In genomic region chr2:152055366-152056108, GRCh38 we compare ENCODE assay signal across 12 cellular contexts. TPM values are rescaled to one million over a fixed set of nuclear protein-coding genes. Genes with fewer than 3 reads are reported as not detected.
DNase-seq lines count a peak whose midpoint lies in the region; ATAC-seq and TF ChIP-seq lines count a peak whose summit lies in the region.
"Had no signal": no experiment of that assay in that cellular context is flagged by ENCODE, and none has a peak within 500 bp of the region (broad histone marks: within the 10 kb centered on the region; RNA-seq: fewer than 3 reads in every experiment).

No MANE protein-coding gene starts in this region.

- no peak for TF ChIP-seq CTCF in gastroesophageal sphincter (IDR thresholded peaks at IDR 0.05)

- no peak overlapping the region for H3K27ac Mint-ChIP-seq in activated T-helper 2 cell treated with anti-CD3 and anti-CD28 coated beads, Interferon-gamma antibody, Interleukin-2, Interleukin-4, amounts not matched to agents 10 μg/mL and 5 μg/mL and 100 μg/mL, durations not matched to agents 14 hours and 24 hours and 36 hours
- H3K27ac Mint-ChIP-seq: naive thymus-derived CD8-positive, alpha-beta T cell had no signal

- H3K36me3 Mint-ChIP-seq in activated T-helper 2 cell treated with anti-CD3 and anti-CD28 coated beads, Interferon-gamma antibody, Interleukin-2, Interleukin-4, amounts not matched to agents 10 μg/mL and 5 μg/mL and 100 μg/mL, durations not matched to agents 14 hours and 24 hours and 36 hours (ENCODE audit: low read depth): no peaks in the 10 kb centered on the region

- H3K27ac ChIP-seq in epithelial cell of prostate: peak overlapping the region; percentile 11
- H3K27ac ChIP-seq in gastroesophageal sphincter: no peak overlapping the region

- H3K9me3 ChIP-seq in gastroesophageal sphincter: no peaks in the 10 kb centered on the region

- TF ChIP-seq POLR2A in gastroesophageal sphincter (IDR thresholded peaks at IDR 0.05): no peak

- WGBS in gastroesophageal sphincter (ENCODE audit: low coverage in 1 of 2), 2 donors: 92% methylated on average over 6 to 8 of the region's 8 CpGs

- peaks cover 1% of the 10 kb centered on the region for H3K4me1 Mint-ChIP-seq in activated T-helper 2 cell treated with anti-CD3 and anti-CD28 coated beads, Interferon-gamma antibody, Interleukin-2, Interleukin-4, amounts not matched to agents 10 μg/mL and 5 μg/mL and 100 μg/mL, durations not matched to agents 14 hours and 24 hours and 36 hours (ENCODE audit: low read depth)

- no peaks in the 10 kb centered on the region for H3K4me1 ChIP-seq in gastroesophageal sphincter

- intact Hi-C loops in activated T-helper 2 cell treated with anti-CD3 and anti-CD28 coated beads, Interferon-gamma antibody, Interleukin-2, Interleukin-4, amounts not matched to agents 10 μg/mL and 5 μg/mL and 100 μg/mL, durations not matched to agents 14 hours and 24 hours and 36 hours (cut with micrococcal nuclease): no loop called here

- ATAC-seq in GM19372 (IDR thresholded peaks at IDR 0.05; ENCODE audit: low read depth, unreplicated experiment) (peak; percentile 54), gastroesophageal sphincter (no peak), GM21723 (IDR thresholded peaks at IDR 0.05; ENCODE audit: unreplicated experiment) (no peak)
- ATAC-seq: naive thymus-derived CD8-positive, alpha-beta T cell had no signal

- H3K4me3 ChIP-seq in gastroesophageal sphincter: no peak overlapping the region

- H3K27me3 ChIP-seq in gastroesophageal sphincter: no peaks in the 10 kb centered on the region

- H3K9me3 Mint-ChIP-seq in activated T-helper 2 cell treated with anti-CD3 and anti-CD28 coated beads, Interferon-gamma antibody, Interleukin-2, Interleukin-4, amounts not matched to agents 10 μg/mL and 5 μg/mL and 100 μg/mL, durations not matched to agents 14 hours and 24 hours and 36 hours: no peaks in the 10 kb centered on the region

- no peaks in the 10 kb centered on the region for H3K36me3 ChIP-seq in gastroesophageal sphincter

- DNase-seq in A172 (ENCODE audit: low spot score): peak; percentile 15
- DNase-seq in NCI-H69 (lab: John Stamatoyannopoulos, UW): peak; percentile 1
- peak; percentile 18 for DNase-seq in epithelial cell of prostate (ENCODE audit: low read depth, low spot score)
- DNase-seq in activated T-helper 2 cell treated with anti-CD3 and anti-CD28 coated beads, Interferon-gamma antibody, Interleukin-2, Interleukin-4, amounts not matched to agents 10 μg/mL and 5 μg/mL and 100 μg/mL, durations not matched to agents 14 hours and 24 hours and 36 hours (ENCODE audit: low spot score): no peak
- DNase-seq in activated T-cell treated with anti-CD3 and anti-CD28 coated beads, Interleukin-2, amount 50 U/mL, for 1 hour: no peak
- DNase-seq: activated CD8-positive, alpha-beta memory T cell treated with anti-CD3 and anti-CD28 coated beads for 24 hours; anterior cingulate cortex; naive thymus-derived CD8-positive, alpha-beta T cell; NCI-H1436 treated with DMSO at 0.1 percent for 48 hours had no signal

- TF ChIP-seq EP300 in gastroesophageal sphincter (IDR thresholded peaks at IDR 0.05): no peak

- H3K27me3 Mint-ChIP-seq in activated T-helper 2 cell treated with anti-CD3 and anti-CD28 coated beads, Interferon-gamma antibody, Interleukin-2, Interleukin-4, amounts not matched to agents 10 μg/mL and 5 μg/mL and 100 μg/mL, durations not matched to agents 14 hours and 24 hours and 36 hours (ENCODE audit: low read depth): no peaks in the 10 kb centered on the region

- H3K4me3 Mint-ChIP-seq in activated T-helper 2 cell treated with anti-CD3 and anti-CD28 coated beads, Interferon-gamma antibody, Interleukin-2, Interleukin-4, amounts not matched to agents 10 μg/mL and 5 μg/mL and 100 μg/mL, durations not matched to agents 14 hours and 24 hours and 36 hours (ENCODE audit: low read depth): no peak overlapping the region
- H3K4me3 Mint-ChIP-seq: naive thymus-derived CD8-positive, alpha-beta T cell had no signal

RNA-seq across cellular contexts. Expression of gene CACNB4, which starts 43.3 kb away (rescaled TPM):
- 1.8 and 2.2 TPM in 2 replicates for total RNA-seq in A172 (2014; rRNA removed; shearing (Covaris generic))
- total RNA-seq in gastroesophageal sphincter: 1 to 10 TPM; 1.4 to 5.4 (median 1.9) TPM
- 0.23 and 0.39 TPM in 2 replicates for total RNA-seq in activated T-helper 2 cell treated with anti-CD3 and anti-CD28 coated beads, Interferon-gamma antibody, Interleukin-2, Interleukin-4, amounts not matched to agents 10 μg/mL and 5 μg/mL and 100 μg/mL, durations not matched to agents 14 hours and 24 hours and 36 hours

Comparison
In these comparisons a context has a peak if more than half of its experiments do, and no peak if none do; other contexts are left out.
1. DNase-seq: peak in A172 (single experiment), NCI-H69 (single experiment) and epithelial cell of prostate (single experiment); none in activated T-helper 2 cell treated with anti-CD3 and anti-CD28 coated beads, Interferon-gamma antibody, Interleukin-2, Interleukin-4, amounts not matched to agents 10 μg/mL and 5 μg/mL and 100 μg/mL, durations not matched to agents 14 hours and 24 hours and 36 hours (single experiment) and activated T-cell treated with anti-CD3 and anti-CD28 coated beads, Interleukin-2, amount 50 U/mL, for 1 hour (single experiment).